Comparison of ENCODE assay signal across 29 cellular contexts in genomic region chr5:121378559-121379359, GRCh38.
DNase-seq lines count a peak whose midpoint lies in the region; ATAC-seq, FAIRE-seq and TF ChIP-seq lines count a peak whose summit lies in the region.
"Had no signal": no experiment of that assay in that cellular context is flagged by ENCODE, and none has a peak within 500 bp of the region (broad histone marks: within the 10 kb centered on the region; RNA-seq: fewer than 3 reads in every experiment).

No MANE protein-coding gene starts in this region.

- H3K9me3 ChIP-seq in endothelial cell of umbilical vein (replicated peaks; ENCODE audit: control insufficient read depth, insufficient read depth, low read length) = no peaks in the 10 kb centered on the region
- H3K9me3 ChIP-seq: heart left ventricle, suprapubic skin, vagina had no signal

- no peaks in the 10 kb centered on the region for H3K4me1 Mint-ChIP-seq in stimulated activated effector memory CD8-positive, alpha-beta T cell treated with anti-CD3 and anti-CD28 coated beads, Interleukin-12 subunit alpha, Interleukin-12 subunit beta, amount 100 ng/mL, for 72 hours
- H3K4me1 Mint-ChIP-seq: activated CD4-positive, alpha-beta memory T cell treated with anti-CD3 and anti-CD28 coated beads, Interleukin-2, amount 10 ng/mL, durations not matched to agents 7 days and 5 days; activated naive CD8-positive, alpha-beta T cell treated with anti-CD3 and anti-CD28 coated beads, Interleukin-2, amount 10 ng/mL, durations not matched to agents 7 days and 5 days; CD4-positive, CD25-positive, alpha-beta regulatory T cell; naive thymus-derived CD4-positive, alpha-beta T cell had no signal

- no peak overlapping the region for H3K9ac ChIP-seq in endothelial cell of umbilical vein (replicated peaks; ENCODE audit: extremely low read depth, insufficient read depth, low read length)
- H3K9ac ChIP-seq: GM23248 had no signal

- H3K36me3 Mint-ChIP-seq in stimulated activated effector memory CD8-positive, alpha-beta T cell treated with anti-CD3 and anti-CD28 coated beads, Interleukin-12 subunit alpha, Interleukin-12 subunit beta, amount 100 ng/mL, for 72 hours = no peaks in the 10 kb centered on the region
- H3K36me3 Mint-ChIP-seq: activated naive CD8-positive, alpha-beta T cell treated with anti-CD3 and anti-CD28 coated beads, Interleukin-2, amount 10 ng/mL, durations not matched to agents 7 days and 5 days; CD4-positive, CD25-positive, alpha-beta regulatory T cell; mesothelial cell of epicardium; naive thymus-derived CD4-positive, alpha-beta T cell had no signal

- no TSS peak for BruUV-seq in endothelial cell of umbilical vein (replicated peaks; lab: Mats Ljungman, UMichigan)

- no peak overlapping the region for H3K4me2 ChIP-seq in endothelial cell of umbilical vein (ENCODE audit: insufficient read depth, low read length)

- no peak for TF ChIP-seq POLR2A in GM12892 (IDR thresholded peaks at IDR 0.05; ENCODE audit: low read depth, low read length)
- no peak for TF ChIP-seq POLR2A in endothelial cell of umbilical vein (IDR thresholded peaks at IDR 0.05; ENCODE audit: low read depth, low read length)

- peak; percentile 24 for ATAC-seq in stimulated activated effector memory CD8-positive, alpha-beta T cell treated with anti-CD3 and anti-CD28 coated beads, Interleukin-12 subunit alpha, Interleukin-12 subunit beta, amount 100 ng/mL, for 72 hours
- ATAC-seq: heart left ventricle; naive thymus-derived CD4-positive, alpha-beta T cell had no signal

- no peaks in the 10 kb centered on the region for H3K9me1 ChIP-seq in endothelial cell of umbilical vein (replicated peaks; ENCODE audit: control insufficient read depth, extremely low read depth, insufficient read depth, low read length)

- dilution Hi-C loops in endothelial cell of umbilical vein (cut with MboI; ENCODE audit: extremely low pct_ligation_motif_present, low sequenced_read_pairs) = no loop called here

- DNase-seq in GM12892 (ENCODE audit: insufficient read length) (no peak), NCI-H69 (lab: John Stamatoyannopoulos, UW) (peak; percentile 72), endothelial cell of umbilical vein (ENCODE audit: low read depth, low spot score) (no peak), NOMO-1 (lab: John Stamatoyannopoulos, UW; ENCODE audit: unreplicated experiment in 2 of 2) (no peak), NCI-H1930 (lab: John Stamatoyannopoulos, UW) (no peak), GM19240 (ENCODE audit: insufficient read length, low spot score) (no peak), CD1c-positive myeloid dendritic cell (ENCODE audit: extremely low spot score) (no peak)
- no peak for DNase-seq in stimulated activated effector memory CD8-positive, alpha-beta T cell treated with anti-CD3 and anti-CD28 coated beads, Interleukin-12 subunit alpha, Interleukin-12 subunit beta, amount 100 ng/mL, for 72 hours (ENCODE audit: low spot score in 2 of 2)
- DNase-seq: activated CD4-positive, alpha-beta memory T cell treated with anti-CD3 and anti-CD28 coated beads, Interleukin-2, amount 10 ng/mL, durations not matched to agents 7 days and 5 days; activated CD4-positive, CD25-positive, alpha-beta regulatory T cell treated with anti-CD3 and anti-CD28 coated beads, Interleukin-2, amount 50 U/mL, for 72 hours; activated effector memory CD4-positive, alpha-beta T cell treated with anti-CD3 and anti-CD28 coated beads, Interleukin-2, amount 50 U/mL, for 16 hours; activated naive CD8-positive, alpha-beta T cell treated with anti-CD3 and anti-CD28 coated beads, Interleukin-2, amount 10 ng/mL, durations not matched to agents 7 days and 5 days; activated T-cell treated with anti-CD3 and anti-CD28 coated beads for 4 hours; CD4-positive, CD25-positive, alpha-beta regulatory T cell; DMS 273 treated with DMSO at 0.1 percent for 48 hours; GM23248; naive thymus-derived CD4-positive, alpha-beta T cell; NCI-H187; NCI-H526 treated with DMSO at 0.1 percent for 48 hours; occipital lobe; stimulated activated CD4-positive, alpha-beta T cell treated with anti-CD3 and anti-CD28 coated beads, Interleukin-2, amount 100 ng/mL, for 24 hours; SW 1271 had no signal

- peaks cover 12% of the 10 kb centered on the region for H3K4me1 ChIP-seq in endothelial cell of umbilical vein (ENCODE audit: control insufficient read depth, extremely low read depth, insufficient read depth, low read length)
- H3K4me1 ChIP-seq: heart left ventricle, suprapubic skin, vagina had no signal

- no peaks in the 10 kb centered on the region for H3K79me2 ChIP-seq in endothelial cell of umbilical vein (ENCODE audit: control insufficient read depth, insufficient read depth, low read length)

- no peak overlapping the region for H3K27ac Mint-ChIP-seq in stimulated activated effector memory CD8-positive, alpha-beta T cell treated with anti-CD3 and anti-CD28 coated beads, Interleukin-12 subunit alpha, Interleukin-12 subunit beta, amount 100 ng/mL, for 72 hours
- H3K27ac Mint-ChIP-seq: activated CD4-positive, alpha-beta memory T cell treated with anti-CD3 and anti-CD28 coated beads, Interleukin-2, amount 10 ng/mL, durations not matched to agents 7 days and 5 days; activated naive CD8-positive, alpha-beta T cell treated with anti-CD3 and anti-CD28 coated beads, Interleukin-2, amount 10 ng/mL, durations not matched to agents 7 days and 5 days; CD4-positive, CD25-positive, alpha-beta regulatory T cell; mesothelial cell of epicardium; naive thymus-derived CD4-positive, alpha-beta T cell had no signal

- H3K4me3 ChIP-seq in endothelial cell of umbilical vein (replicated peaks in 1 of 3; ENCODE audit: insufficient read depth in 1 of 3, low read depth in 1 of 3, low read length in 3 of 3) = no peak overlapping the region
- H3K4me3 ChIP-seq: GM23248, heart left ventricle, skin epidermis, suprapubic skin, vagina had no signal

- intact Hi-C loops in endothelial cell of umbilical vein (cut with micrococcal nuclease) = no loop called here

- TF ChIP-seq CTCF in endothelial cell of umbilical vein (IDR thresholded peaks at IDR 0.05; ENCODE audit: extremely low read depth in 1 of 2, insufficient read depth in 1 of 2, low read depth in 1 of 2, low read length in 2 of 2) = no peak

- no peaks in the 10 kb centered on the region for H3K27me3 ChIP-seq in endothelial cell of umbilical vein (ENCODE audit: control insufficient read depth in 2 of 2, insufficient read depth in 2 of 2, low read length in 2 of 2)
- H3K27me3 ChIP-seq: heart left ventricle, suprapubic skin, vagina had no signal

- POLR2A ChIA-PET in endothelial cell of umbilical vein (lab: Charles Lee) = no interaction called here

- peak overlapping the region; percentile 11 for H2AFZ ChIP-seq in endothelial cell of umbilical vein (ENCODE audit: low read depth, low read length)

- peaks cover 12% of the 10 kb centered on the region for H3K9me3 Mint-ChIP-seq in stimulated activated effector memory CD8-positive, alpha-beta T cell treated with anti-CD3 and anti-CD28 coated beads, Interleukin-12 subunit alpha, Interleukin-12 subunit beta, amount 100 ng/mL, for 72 hours
- H3K9me3 Mint-ChIP-seq: mesothelial cell of epicardium had no signal

- no peak overlapping the region for H3K27ac ChIP-seq in endothelial cell of umbilical vein (ENCODE audit: insufficient read depth, low read depth, low read length)
- H3K27ac ChIP-seq: epithelial cell of prostate, GM23248, heart left ventricle, RWPE1, skin epidermis, suprapubic skin, vagina had no signal

- peak; percentile 61 for FAIRE-seq in GM12892 (lab: Jason Lieb, UNC)
- no peak for FAIRE-seq in endothelial cell of umbilical vein (lab: Jason Lieb, UNC)

- H4K20me1 ChIP-seq in endothelial cell of umbilical vein (replicated peaks; ENCODE audit: control insufficient read depth, extremely low read depth, insufficient read depth, low read length) = no peaks in the 10 kb centered on the region

- no peaks in the 10 kb centered on the region for H3K36me3 ChIP-seq in endothelial cell of umbilical vein (ENCODE audit: control insufficient read depth in 2 of 2, extremely low read depth in 1 of 2, insufficient read depth in 2 of 2, low read length in 2 of 2)
- H3K36me3 ChIP-seq: heart left ventricle, suprapubic skin, vagina had no signal

- CTCF ChIA-PET in endothelial cell of umbilical vein (lab: Charles Lee) = interaction anchor here (0.7 kb wide), 1 partner anchor 16 kb away, joined by 3 read pairs; no protein-coding TSS in a partner anchor

- no peak overlapping the region for H3K4me3 Mint-ChIP-seq in stimulated activated effector memory CD8-positive, alpha-beta T cell treated with anti-CD3 and anti-CD28 coated beads, Interleukin-12 subunit alpha, Interleukin-12 subunit beta, amount 100 ng/mL, for 72 hours
- H3K4me3 Mint-ChIP-seq: activated CD4-positive, alpha-beta memory T cell treated with anti-CD3 and anti-CD28 coated beads, Interleukin-2, amount 10 ng/mL, durations not matched to agents 7 days and 5 days; activated naive CD8-positive, alpha-beta T cell treated with anti-CD3 and anti-CD28 coated beads, Interleukin-2, amount 10 ng/mL, durations not matched to agents 7 days and 5 days; CD4-positive, CD25-positive, alpha-beta regulatory T cell; mesothelial cell of epicardium; naive thymus-derived CD4-positive, alpha-beta T cell had no signal

TF ChIP-seq in endothelial cell of umbilical vein, 7 proteins besides CTCF, POLR2A, EP300 and RAD21:
- no peak for TF ChIP-seq MAX (IDR thresholded peaks at IDR 0.05; ENCODE audit: insufficient read depth, insufficient read length)
- no peak for TF ChIP-seq MYC (IDR thresholded peaks at IDR 0.05; ENCODE audit: low read depth, low read length)
- TF ChIP-seq EZH2 (IDR thresholded peaks at IDR 0.05; ENCODE audit: borderline replicate concordance, low read depth, low read length, severe bottlenecking) = no peak
- no peak for TF ChIP-seq JUN (IDR thresholded peaks at IDR 0.05; ENCODE audit: borderline replicate concordance, insufficient read depth, insufficient read length, low read depth)
- TF ChIP-seq GATA2 (IDR thresholded peaks at IDR 0.05; ENCODE audit: insufficient read depth, insufficient read length, low read depth, low read length) = no peak
- no peak for TF ChIP-seq POLR2AphosphoS5 (IDR thresholded peaks at IDR 0.05; ENCODE audit: insufficient read depth, low read depth, low read length)
- TF ChIP-seq FOS (IDR thresholded peaks at IDR 0.05; ENCODE audit: borderline replicate concordance, insufficient read depth, low read length) = no peak
